31 cellular contexts compared by ENCODE assay signal in genomic region chr4:20364969-20365368, GRCh38.
"Had no signal": no experiment of that assay in that cellular context is flagged by ENCODE, and none has a peak within 500 bp of the region (broad histone marks: within the 10 kb centered on the region; RNA-seq: fewer than 3 reads in every experiment).

No MANE protein-coding gene starts in this region.

- H3K9me3 Mint-ChIP-seq: activated B cell treated with CpG ODN at 0.5 μM for 24 hours; activated CD4-positive, alpha-beta memory T cell treated with anti-CD3 and anti-CD28 coated beads for 36 hours; activated CD4-positive, alpha-beta T cell treated with anti-CD3 and anti-CD28 coated beads, Interleukin-2, amount 10 ng/mL, durations not matched to agents 24 days and 14 days; activated CD8-positive, alpha-beta T cell treated with anti-CD3 and anti-CD28 coated beads for 36 hours; activated naive CD8-positive, alpha-beta T cell treated with anti-CD3 and anti-CD28 coated beads for 36 hours; activated T-cell treated with anti-CD3 and anti-CD28 coated beads, Interleukin-2, amount 50 U/mL, for 24 hours; activated T-helper 2 cell treated with anti-CD3 and anti-CD28 coated beads, Interferon-gamma antibody, Interleukin-2, Interleukin-4, amounts not matched to agents 10 μg/mL and 5 μg/mL and 100 μg/mL, durations not matched to agents 14 hours and 24 hours and 36 hours; T-helper 1 cell treated with Interleukin-12 subunit alpha and Interleukin-12 subunit beta and Interleukin-4 antibody, amounts not matched to agents 30 μg/mL and 1 μg/mL, for 36 hours; T-helper 2 cell treated with Interferon-gamma antibody and Interleukin-4, amounts not matched to agents 5 μg/mL and 100 μg/mL, for 36 hours had no signal

- H3K9me3 ChIP-seq: adrenal gland, body of pancreas, breast epithelium had no signal

- DNase-seq: activated B cell treated with CpG ODN at 0.5 μM for 24 hours; activated CD4-positive, alpha-beta memory T cell treated with anti-CD3 and anti-CD28 coated beads for 36 hours; activated CD4-positive, alpha-beta T cell treated with anti-CD3 and anti-CD28 coated beads for 4 hours; activated CD4-positive, alpha-beta T cell treated with anti-CD3 and anti-CD28 coated beads, Interleukin-2, amount 10 ng/mL, durations not matched to agents 24 days and 14 days; activated CD4-positive, alpha-beta T cell treated with anti-CD3 and anti-CD28 coated beads, Interleukin-2, amount 50 U/mL, for 1 hour; activated CD4-positive, alpha-beta T cell treated with anti-CD3 and anti-CD28 coated beads, Interleukin-2, amount 50 U/mL, for 4 hours; activated CD4-positive, CD25-positive, alpha-beta regulatory T cell treated with anti-CD3 and anti-CD28 coated beads, Interleukin-2, amount 50 U/mL, for 72 hours; activated CD8-positive, alpha-beta memory T cell treated with anti-CD3 and anti-CD28 coated beads, Interleukin-2, amount 50 U/mL, for 4 hours; activated CD8-positive, alpha-beta T cell treated with anti-CD3 and anti-CD28 coated beads for 36 hours; activated effector memory CD4-positive, alpha-beta T cell treated with Interleukin-2 at 50 U/mL for 16 hours; activated gamma-delta T cell; activated naive CD4-positive, alpha-beta T cell treated with anti-CD3 and anti-CD28 coated beads, Interleukin-2, amount 50 U/mL, for 16 hours; activated naive CD4-positive, alpha-beta T cell treated with Interleukin-2 at 50 U/mL for 16 hours; activated naive CD8-positive, alpha-beta T cell treated with anti-CD3 and anti-CD28 coated beads for 36 hours; activated T-cell treated with anti-CD3 and anti-CD28 coated beads, Interleukin-2, amount 50 U/mL, for 24 hours; activated T-cell treated with anti-CD3 and anti-CD28 coated beads, Interleukin-2, amount 50 U/mL, for 48 hours; adrenal gland; amniotic stem cell; aorta; body of pancreas; brain microvascular endothelial cell; central memory CD4-positive, alpha-beta T cell; T-helper 1 cell; T-helper 2 cell; T-helper 9 cell; WERI-Rb-1 had no signal

- H3K4me3 Mint-ChIP-seq: activated B cell treated with CpG ODN at 0.5 μM for 24 hours; activated CD4-positive, alpha-beta memory T cell treated with anti-CD3 and anti-CD28 coated beads for 36 hours; activated CD4-positive, alpha-beta T cell treated with anti-CD3 and anti-CD28 coated beads, Interleukin-2, amount 10 ng/mL, durations not matched to agents 24 days and 14 days; activated CD8-positive, alpha-beta T cell treated with anti-CD3 and anti-CD28 coated beads for 36 hours; activated naive CD8-positive, alpha-beta T cell treated with anti-CD3 and anti-CD28 coated beads for 36 hours; activated T-cell treated with anti-CD3 and anti-CD28 coated beads, Interleukin-2, amount 50 U/mL, for 24 hours; T-helper 1 cell treated with Interleukin-12 subunit alpha and Interleukin-12 subunit beta and Interleukin-4 antibody, amounts not matched to agents 30 μg/mL and 1 μg/mL, for 36 hours; T-helper 2 cell treated with Interferon-gamma antibody and Interleukin-4, amounts not matched to agents 5 μg/mL and 100 μg/mL, for 36 hours had no signal

- H3K4me1 Mint-ChIP-seq: activated B cell treated with CpG ODN at 0.5 μM for 24 hours; activated CD4-positive, alpha-beta T cell treated with anti-CD3 and anti-CD28 coated beads, Interleukin-2, amount 10 ng/mL, durations not matched to agents 24 days and 14 days; activated naive CD8-positive, alpha-beta T cell treated with anti-CD3 and anti-CD28 coated beads for 36 hours had no signal

- H3K36me3 ChIP-seq: adrenal gland, brain microvascular endothelial cell, breast epithelium, WERI-Rb-1 had no signal

- H3K27me3 Mint-ChIP-seq: activated B cell treated with CpG ODN at 0.5 μM for 24 hours; activated CD4-positive, alpha-beta memory T cell treated with anti-CD3 and anti-CD28 coated beads for 36 hours; activated CD4-positive, alpha-beta T cell treated with anti-CD3 and anti-CD28 coated beads, Interleukin-2, amount 10 ng/mL, durations not matched to agents 24 days and 14 days; activated CD8-positive, alpha-beta T cell treated with anti-CD3 and anti-CD28 coated beads for 36 hours; activated naive CD8-positive, alpha-beta T cell treated with anti-CD3 and anti-CD28 coated beads for 36 hours; activated T-cell treated with anti-CD3 and anti-CD28 coated beads, Interleukin-2, amount 50 U/mL, for 24 hours had no signal

- H3K4me3 ChIP-seq: adrenal gland, body of pancreas, breast epithelium had no signal

- H3K36me3 Mint-ChIP-seq: activated CD4-positive, alpha-beta memory T cell treated with anti-CD3 and anti-CD28 coated beads for 36 hours; activated naive CD4-positive, alpha-beta T cell treated with anti-CD3 and anti-CD28 coated beads, Interleukin-2, amount 50 U/mL, for 72 hours; activated naive CD8-positive, alpha-beta T cell treated with anti-CD3 and anti-CD28 coated beads for 36 hours had no signal

- H3K27me3 ChIP-seq: adrenal gland, body of pancreas, brain microvascular endothelial cell, breast epithelium had no signal

- H3K27ac Mint-ChIP-seq: activated B cell treated with CpG ODN at 0.5 μM for 24 hours; activated CD4-positive, alpha-beta memory T cell treated with anti-CD3 and anti-CD28 coated beads for 36 hours; activated CD4-positive, alpha-beta T cell treated with anti-CD3 and anti-CD28 coated beads, Interleukin-2, amount 10 ng/mL, durations not matched to agents 24 days and 14 days; activated CD8-positive, alpha-beta T cell treated with anti-CD3 and anti-CD28 coated beads for 36 hours; activated naive CD4-positive, alpha-beta T cell treated with anti-CD3 and anti-CD28 coated beads, Interleukin-2, amount 50 U/mL, for 72 hours; activated naive CD8-positive, alpha-beta T cell treated with anti-CD3 and anti-CD28 coated beads for 36 hours; activated T-cell treated with anti-CD3 and anti-CD28 coated beads, Interleukin-2, amount 50 U/mL, for 24 hours; activated T-helper 2 cell treated with anti-CD3 and anti-CD28 coated beads, Interferon-gamma antibody, Interleukin-2, Interleukin-4, amounts not matched to agents 10 μg/mL and 5 μg/mL and 100 μg/mL, durations not matched to agents 14 hours and 24 hours and 36 hours; T-helper 1 cell treated with Interleukin-12 subunit alpha and Interleukin-12 subunit beta and Interleukin-4 antibody, amounts not matched to agents 30 μg/mL and 1 μg/mL, for 36 hours; T-helper 2 cell treated with Interferon-gamma antibody and Interleukin-4, amounts not matched to agents 5 μg/mL and 100 μg/mL, for 36 hours had no signal

- H3K27ac ChIP-seq: adrenal gland, body of pancreas, brain microvascular endothelial cell, breast epithelium, WERI-Rb-1 had no signal

- H3K4me1 ChIP-seq: body of pancreas, breast epithelium had no signal

- ATAC-seq: activated CD8-positive, alpha-beta T cell treated with anti-CD3 and anti-CD28 coated beads for 36 hours; activated naive CD4-positive, alpha-beta T cell treated with anti-CD3 and anti-CD28 coated beads, Interleukin-2, amount 50 U/mL, for 72 hours; body of pancreas had no signal
